Comparison of ENCODE assay signal across 15 cellular contexts in genomic region chr4:73691759-73692158, GRCh38. TPM values are rescaled to one million over a fixed set of nuclear protein-coding genes. Genes with fewer than 3 reads are reported as not detected.
DNase-seq lines count a peak whose midpoint lies in the region; ATAC-seq and TF ChIP-seq lines count a peak whose summit lies in the region.
"Had no signal": no experiment of that assay in that cellular context is flagged by ENCODE, and none has a peak within 500 bp of the region (broad histone marks: within the 10 kb centered on the region; RNA-seq: fewer than 3 reads in every experiment).

No MANE protein-coding gene starts in this region.

- no peaks in the 10 kb centered on the region for H3K79me2 ChIP-seq in SK-N-SH (ENCODE audit: insufficient read depth)

- no peaks in the 10 kb centered on the region for H3K27me3 Mint-ChIP-seq in progenitor cell of endocrine pancreas
- H3K27me3 Mint-ChIP-seq: CD4-positive, alpha-beta T cell had no signal

- intact Hi-C loops in IMR-90 (cut with micrococcal nuclease) = no loop called here

- H3K4me1 ChIP-seq in IMR-90 (ENCODE audit: control insufficient read depth, insufficient read depth, low read length) (peaks cover 6% of the 10 kb centered on the region), SK-N-SH (ENCODE audit: control insufficient read depth in 1 of 2, insufficient read depth in 2 of 2, low read depth in 1 of 2, low read length in 1 of 2) (no peaks in the 10 kb centered on the region)
- H3K4me1 ChIP-seq: Caco-2 had no signal

- no peak overlapping the region for H3K23ac ChIP-seq in IMR-90 (ENCODE audit: low read depth, low read length)

- no peak overlapping the region for H2AK9ac ChIP-seq in IMR-90 (replicated peaks; ENCODE audit: low read depth, low read length, poor library complexity)

- TF ChIP-seq RAD21 in IMR-90 (IDR thresholded peaks at IDR 0.05; ENCODE audit: low read length) = no peak
- no peak for TF ChIP-seq RAD21 in SK-N-SH (IDR thresholded peaks at IDR 0.05; ENCODE audit: low read length)

- H3K36me3 ChIP-seq in IMR-90 (ENCODE audit: control insufficient read depth, insufficient read depth, low read length) (no peaks in the 10 kb centered on the region), SK-N-SH (replicated peaks in 1 of 2; ENCODE audit: control insufficient read depth in 1 of 2, insufficient read depth in 2 of 2, low read length in 1 of 2) (no peaks in the 10 kb centered on the region)

- no peak overlapping the region for H3K4me3 Mint-ChIP-seq in progenitor cell of endocrine pancreas (ENCODE audit: low read depth)
- H3K4me3 Mint-ChIP-seq: CD4-positive, alpha-beta T cell; HFFc6 had no signal

- H3K56ac ChIP-seq in IMR-90 (ENCODE audit: extremely low read depth, insufficient read depth, low read length) = no peak overlapping the region

- H2BK120ac ChIP-seq in IMR-90 (ENCODE audit: low read depth, low read length) = no peak overlapping the region

- TF ChIP-seq CTCF in IMR-90 (conservative IDR thresholded peaks at IDR 0.05; ENCODE audit: low read depth, low read length) = no peak
- no peak for TF ChIP-seq CTCF in SK-N-SH (IDR thresholded peaks at IDR 0.05)
- no peak for TF ChIP-seq CTCF in fibroblast of villous mesenchyme (IDR thresholded peaks at IDR 0.05; ENCODE audit: insufficient read depth, low read depth, low read length)
- no peak for TF ChIP-seq CTCF in progenitor cell of endocrine pancreas (IDR thresholded peaks at IDR 0.05; ENCODE audit: unreplicated experiment)

- H2AK5ac ChIP-seq in IMR-90 (ENCODE audit: low read depth, low read length) = no peak overlapping the region

- no peaks in the 10 kb centered on the region for H3K36me3 Mint-ChIP-seq in progenitor cell of endocrine pancreas (ENCODE audit: insufficient read depth)

- H3K9me3 Mint-ChIP-seq in progenitor cell of endocrine pancreas (ENCODE audit: low read depth) = peaks cover 3% of the 10 kb centered on the region
- H3K9me3 Mint-ChIP-seq: HFFc6 had no signal

- H3K4me2 ChIP-seq in IMR-90 (ENCODE audit: low read depth, low read length) (no peak overlapping the region), SK-N-SH (peak overlapping the region; percentile 17; the same call in 1 of the 2 replicates)

- H3K27ac Mint-ChIP-seq in progenitor cell of endocrine pancreas = no peak overlapping the region
- H3K27ac Mint-ChIP-seq: CD4-positive, alpha-beta T cell; HFFc6 had no signal

- no peak overlapping the region for H2BK20ac ChIP-seq in IMR-90 (ENCODE audit: low read depth, low read length)

- no peak overlapping the region for H4K91ac ChIP-seq in IMR-90 (ENCODE audit: insufficient read depth, low read depth, low read length)

- no peak overlapping the region for H3K18ac ChIP-seq in IMR-90 (ENCODE audit: low read depth, low read length)

- H4K20me1 ChIP-seq in IMR-90 (ENCODE audit: insufficient read depth, low read length) = no peaks in the 10 kb centered on the region
- no peaks in the 10 kb centered on the region for H4K20me1 ChIP-seq in SK-N-SH (ENCODE audit: insufficient read depth)

- no peak overlapping the region for H2AFZ ChIP-seq in IMR-90 (replicated peaks; ENCODE audit: low read length, poor library complexity)
- peak overlapping the region; percentile 66; the same call in 1 of the 2 replicates for H2AFZ ChIP-seq in SK-N-SH (ENCODE audit: low read depth)

- TF ChIP-seq EP300 in SK-N-SH (IDR thresholded peaks at IDR 0.05; ENCODE audit: borderline replicate concordance in 1 of 2, low read depth in 1 of 2, low read length in 1 of 2) = peak; percentile 20 to 33; a peak in 1 of 4 replicates

- no peak overlapping the region for H3K9ac ChIP-seq in IMR-90 (ENCODE audit: low read depth, low read length)
- no peak overlapping the region for H3K9ac ChIP-seq in SK-N-SH

- POLR2A ChIA-PET in IMR-90 (lab: Charles Lee; ENCODE audit: unreplicated experiment) = no interaction called here
- POLR2A ChIA-PET in SK-N-SH (lab: Yijun Ruan, JAX) = no interaction called here

- no TSS peak for BruUV-seq in IMR-90 (replicated peaks; lab: Mats Ljungman, UMichigan)

- peaks cover 3% of the 10 kb centered on the region for H3K9me1 ChIP-seq in IMR-90 (ENCODE audit: insufficient read depth, low read length)

- H3F3A ChIP-seq in SK-N-SH (replicated peaks; ENCODE audit: insufficient read depth) = peaks cover 6% of the 10 kb centered on the region

- H4K8ac ChIP-seq in IMR-90 (ENCODE audit: low read depth in 2 of 2, low read length in 2 of 2) = no peak overlapping the region

- no peaks in the 10 kb centered on the region for H3K9me2 ChIP-seq in SK-N-SH

- H2BK15ac ChIP-seq in IMR-90 (ENCODE audit: low read depth, low read length) = peak overlapping the region; percentile 21; the same call in 1 of the 3 replicates

- no peak for TF ChIP-seq POLR2A in IMR-90 (IDR thresholded peaks at IDR 0.05; ENCODE audit: low read depth, low read length)

- CTCF ChIA-PET in IMR-90 (lab: Yijun Ruan, JAX) (no interaction called here), SK-N-SH (lab: Yijun Ruan, JAX) (no interaction called here)

- H3K4ac ChIP-seq in IMR-90 (ENCODE audit: low read depth, low read length) = no peak overlapping the region

- H3K14ac ChIP-seq in IMR-90 (replicated peaks; ENCODE audit: low read depth, low read length) = no peak overlapping the region

- no peaks in the 10 kb centered on the region for H3K79me1 ChIP-seq in IMR-90 (ENCODE audit: low read depth in 1 of 2, low read length in 2 of 2)

- H3K9me3 ChIP-seq in IMR-90 (ENCODE audit: control insufficient read depth, insufficient read depth, low read length) = no peaks in the 10 kb centered on the region
- no peaks in the 10 kb centered on the region for H3K9me3 ChIP-seq in SK-N-SH
- H3K9me3 ChIP-seq: Caco-2 had no signal

- DNase-seq in IMR-90 (no peak), SK-N-SH (no peak), fibroblast of villous mesenchyme (ENCODE audit: low read depth) (peak; percentile 41), progenitor cell of endocrine pancreas (ENCODE audit: low spot score, unreplicated experiment) (no peak)
- no peak for DNase-seq in stimulated activated CD4-positive, alpha-beta T cell treated with anti-CD3 and anti-CD28 coated beads, Interleukin-2, amount 100 ng/mL, for 24 hours
- DNase-seq: AML-193; Caco-2; CD4-positive, alpha-beta T cell; GOT3; H7 had no signal

- peaks cover 4% of the 10 kb centered on the region for H3K4me1 Mint-ChIP-seq in progenitor cell of endocrine pancreas (ENCODE audit: low read depth)

- no peak for ATAC-seq in IMR-90 (ENCODE audit: low read depth)
- no peak for ATAC-seq in HG03342 (IDR thresholded peaks at IDR 0.05; ENCODE audit: unreplicated experiment)
- ATAC-seq: HCT116, HepG2 had no signal

- dilution Hi-C loops in IMR-90 (cut with HindIII; ENCODE audit: low sequenced_read_pairs, unreplicated experiment) = no loop called here

- H3K27ac ChIP-seq in IMR-90 (ENCODE audit: insufficient read depth, low read length) (no peak overlapping the region), SK-N-SH (ENCODE audit: low read depth in 2 of 2, low read length in 1 of 2) (peak overlapping the region; percentile 35 to 39; a peak in 2 of 4 replicates)
- H3K27ac ChIP-seq: C4-2B had no signal

- H2BK5ac ChIP-seq in IMR-90 (ENCODE audit: low read depth, low read length, poor library complexity, severe bottlenecking) = no peak overlapping the region

- H3K27me3 ChIP-seq in IMR-90 (ENCODE audit: control insufficient read depth, insufficient read depth, low read length) = no peaks in the 10 kb centered on the region
- H3K27me3 ChIP-seq in SK-N-SH (ENCODE audit: insufficient read depth) = no peaks in the 10 kb centered on the region

- in situ Hi-C loops in IMR-90 (cut with MboI; ENCODE audit: low sequenced_read_pairs) = no loop called here

- H4K5ac ChIP-seq in IMR-90 (ENCODE audit: low read depth, low read length) = no peak overlapping the region

- H3K4me3 ChIP-seq in IMR-90 (ENCODE audit: insufficient read depth, low read depth, low read length) (no peak overlapping the region), SK-N-SH (ENCODE audit: low read depth in 2 of 2, low read length in 1 of 2) (no peak overlapping the region), fibroblast of villous mesenchyme (ENCODE audit: low read depth, low read length) (no peak overlapping the region)

TF ChIP-seq in IMR-90, 13 proteins besides CTCF, POLR2A, EP300 and RAD21 (continues in another document):
- TF ChIP-seq MAFK (IDR thresholded peaks at IDR 0.05; ENCODE audit: low read depth, low read length) = no peak
- no peak for TF ChIP-seq RFX5 (IDR thresholded peaks at IDR 0.05; ENCODE audit: low read depth, low read length)
- TF ChIP-seq USF2 (IDR thresholded peaks at IDR 0.05; ENCODE audit: low read depth, low read length) = no peak
- TF ChIP-seq RCOR1 (IDR thresholded peaks at IDR 0.05; ENCODE audit: insufficient replicate concordance, low read length) = no peak
- no peak for TF ChIP-seq MXI1 (IDR thresholded peaks at IDR 0.05; ENCODE audit: borderline replicate concordance, low read depth, low read length)

TF ChIP-seq in SK-N-SH, 30 proteins besides CTCF, POLR2A, EP300 and RAD21 (continues in another document):
- peak; percentile 62 for TF ChIP-seq PBX3 (IDR thresholded peaks at IDR 0.05)
- TF ChIP-seq EZH2phosphoT487 (IDR thresholded peaks at IDR 0.05; ENCODE audit: borderline replicate concordance, low read depth) = no peak
- no peak for TF ChIP-seq FOXM1 (IDR thresholded peaks at IDR 0.05; ENCODE audit: low read depth)
- no peak for TF ChIP-seq USF1 (IDR thresholded peaks at IDR 0.05; ENCODE audit: borderline replicate concordance, low read depth)
- peak; percentile 76 for TF ChIP-seq TCF12 (IDR thresholded peaks at IDR 0.05)

RNA-seq across cellular contexts. Expression of gene CXCL8, which starts 48.6 kb away (rescaled TPM):
- 2.7 and 3.3 TPM in 2 replicates for total RNA-seq in IMR-90 (2012; rRNA removed)
- 2.2 and 3.0 TPM in 2 replicates for polyA plus RNA-seq in IMR-90 (2012; rRNA removed)
- 0.67 and 2.0 TPM in 2 replicates for polyA plus RNA-seq in IMR-90 (2012; cell fraction: cytosol; rRNA removed)
- polyA plus RNA-seq in IMR-90 (2012; cell fraction: nucleus; rRNA removed; ENCODE audit: low replicate concordance) = 0.67 and 14.4 TPM in 2 replicates
- 6.0 and 7.7 TPM in 2 replicates for polyA plus RNA-seq in SK-N-SH (2012; rRNA removed)
- 6.9 and 7.8 TPM in 2 replicates for polyA plus RNA-seq in SK-N-SH (2012; cell fraction: cytosol; rRNA removed)
- 5.1 and 15.7 TPM in 2 replicates for polyA plus RNA-seq in SK-N-SH (2012; cell fraction: nucleus; rRNA removed)
- 25.1 and 294 TPM in 2 replicates for total RNA-seq in fibroblast of villous mesenchyme
- 0.84 and 1.1 TPM in 2 replicates for total RNA-seq in progenitor cell of endocrine pancreas
- total RNA-seq: H7 had no signal
